In the genomic region with DNA sequence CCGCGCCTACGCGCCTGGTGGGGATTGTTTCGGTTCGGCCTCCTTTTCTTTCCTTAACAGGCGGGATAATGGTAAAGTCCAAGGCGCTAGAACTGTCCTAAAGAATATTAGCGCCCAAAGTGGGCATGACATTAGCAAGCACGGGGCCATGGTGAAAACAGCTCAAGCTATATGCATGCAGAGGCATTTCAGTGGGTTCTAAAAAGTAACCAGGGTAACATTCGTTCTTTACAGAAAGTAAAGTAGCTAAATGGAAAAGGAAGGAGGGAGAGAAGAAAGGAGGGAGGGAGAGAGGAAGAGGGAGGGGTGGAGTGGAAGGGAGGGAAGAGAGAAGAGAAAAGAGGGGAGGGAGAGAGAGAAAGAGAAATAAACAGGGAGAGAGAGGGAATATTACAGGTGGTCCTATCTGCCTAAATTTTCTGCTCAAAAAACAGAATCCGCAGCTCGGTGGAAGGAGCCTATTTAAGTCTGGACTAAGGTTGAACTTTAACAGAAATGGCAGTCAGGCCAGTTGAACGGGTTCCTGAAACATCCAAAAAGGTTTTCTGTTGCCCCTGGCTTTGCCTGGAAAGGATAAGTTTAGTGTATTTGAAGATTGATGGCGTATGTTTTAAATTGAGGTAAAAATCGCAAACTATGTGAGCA, we compare ENCODE assay signal across 1 cellular context.
TF ChIP-seq lines count a peak whose summit lies in the region.

No MANE protein-coding gene starts in this region.

TF ChIP-seq in WTC11, 78 proteins besides CTCF, POLR2A, EP300 and RAD21 (continued from another document):
- TF ChIP-seq, protein P1, sequence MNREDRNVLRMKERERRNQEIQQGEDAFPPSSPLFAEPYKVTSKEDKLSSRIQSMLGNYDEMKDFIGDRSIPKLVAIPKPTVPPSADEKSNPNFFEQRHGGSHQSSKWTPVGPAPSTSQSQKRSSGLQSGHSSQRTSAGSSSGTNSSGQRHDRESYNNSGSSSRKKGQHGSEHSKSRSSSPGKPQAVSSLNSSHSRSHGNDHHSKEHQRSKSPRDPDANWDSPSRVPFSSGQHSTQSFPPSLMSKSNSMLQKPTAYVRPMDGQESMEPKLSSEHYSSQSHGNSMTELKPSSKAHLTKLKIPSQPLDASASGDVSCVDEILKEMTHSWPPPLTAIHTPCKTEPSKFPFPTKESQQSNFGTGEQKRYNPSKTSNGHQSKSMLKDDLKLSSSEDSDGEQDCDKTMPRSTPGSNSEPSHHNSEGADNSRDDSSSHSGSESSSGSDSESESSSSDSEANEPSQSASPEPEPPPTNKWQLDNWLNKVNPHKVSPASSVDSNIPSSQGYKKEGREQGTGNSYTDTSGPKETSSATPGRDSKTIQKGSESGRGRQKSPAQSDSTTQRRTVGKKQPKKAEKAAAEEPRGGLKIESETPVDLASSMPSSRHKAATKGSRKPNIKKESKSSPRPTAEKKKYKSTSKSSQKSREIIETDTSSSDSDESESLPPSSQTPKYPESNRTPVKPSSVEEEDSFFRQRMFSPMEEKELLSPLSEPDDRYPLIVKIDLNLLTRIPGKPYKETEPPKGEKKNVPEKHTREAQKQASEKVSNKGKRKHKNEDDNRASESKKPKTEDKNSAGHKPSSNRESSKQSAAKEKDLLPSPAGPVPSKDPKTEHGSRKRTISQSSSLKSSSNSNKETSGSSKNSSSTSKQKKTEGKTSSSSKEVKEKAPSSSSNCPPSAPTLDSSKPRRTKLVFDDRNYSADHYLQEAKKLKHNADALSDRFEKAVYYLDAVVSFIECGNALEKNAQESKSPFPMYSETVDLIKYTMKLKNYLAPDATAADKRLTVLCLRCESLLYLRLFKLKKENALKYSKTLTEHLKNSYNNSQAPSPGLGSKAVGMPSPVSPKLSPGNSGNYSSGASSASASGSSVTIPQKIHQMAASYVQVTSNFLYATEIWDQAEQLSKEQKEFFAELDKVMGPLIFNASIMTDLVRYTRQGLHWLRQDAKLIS (CRISPR knock-in tag; IDR thresholded peaks at IDR 0.05; ENCODE audit: borderline replicate concordance) = no peak
- TF ChIP-seq NR3C1 (CRISPR knock-in tag; conservative IDR thresholded peaks at IDR 0.05; ENCODE audit: low read depth) = no peak
- TF ChIP-seq JUN (CRISPR knock-in tag; IDR thresholded peaks at IDR 0.05) = no peak
- TF ChIP-seq JAZF1 (CRISPR knock-in tag; IDR thresholded peaks at IDR 0.05) = no peak
- TF ChIP-seq NR2C2 (CRISPR knock-in tag; IDR thresholded peaks at IDR 0.05) = no peak
- no peak for TF ChIP-seq E2F4 (CRISPR knock-in tag; IDR thresholded peaks at IDR 0.05; ENCODE audit: borderline replicate concordance, low read depth)
- no peak for TF ChIP-seq CREM (CRISPR knock-in tag; IDR thresholded peaks at IDR 0.05)
